In genomic region chr1:202888507-202889360, GRCh38 we compare ENCODE assay signal across 8 cellular contexts. TPM values are rescaled to one million over a fixed set of nuclear protein-coding genes. Genes with fewer than 3 reads are reported as not detected.
A peak's percentile ranks its signal among the peaks of the same experiment; 100 is the strongest.
DNase-seq lines count a peak whose midpoint lies in the region; ATAC-seq and TF ChIP-seq lines count a peak whose summit lies in the region.

Gene RABIF (minus strand): TSS chr1:202889149. CDS start chr1:202889098, 51 bp downstream.

- DNase-seq in NCI-H187 (lab: John Stamatoyannopoulos, UW) = peak; percentile 99 to 100
- peak; percentile 92 to 97 (median 95) for DNase-seq in T-helper 2 cell
- peak; percentile 65 to 98 (median 92) for DNase-seq in anterior cingulate cortex (lab: John Stamatoyannopoulos, UW)
- peak; percentile 96 for DNase-seq in right atrium auricular region (ENCODE audit: low spot score)
- DNase-seq in putamen (ENCODE audit: low spot score) = peak; percentile 96
- DNase-seq in aorta = peak; percentile 97 to 99

- peaks cover 0 to 14% of the 10 kb centered on the region in 2 donors for H3K4me1 ChIP-seq in right atrium auricular region
- H3K4me1 ChIP-seq in aorta (ENCODE audit: control insufficient read depth in 1 of 2, insufficient read depth in 2 of 2, low read length in 2 of 2) = no peaks in the 10 kb centered on the region

- H3K4me3 ChIP-seq in right atrium auricular region (peak within 1 kb of the TSS; percentile 62 to 81), aorta (ENCODE audit: low read length in 2 of 2) (peak within 1 kb of the TSS; percentile 56 to 62)

- H3K27ac ChIP-seq in right atrium auricular region (peak within 1 kb of the TSS; percentile 91 to 92), aorta (ENCODE audit: low read depth in 1 of 2, low read length in 2 of 2) (peak within 1 kb of the TSS; percentile 51 to 90)

- peak in 1 of 2 donors; percentile 39 for TF ChIP-seq CTCF in right atrium auricular region (IDR thresholded peaks at IDR 0.05)

- H3K36me3 ChIP-seq in right atrium auricular region = peaks cover 19% of the 10 kb centered on the region
- H3K36me3 ChIP-seq in aorta (ENCODE audit: control insufficient read depth in 1 of 2, insufficient read depth in 2 of 2, low read length in 1 of 2) = peaks cover 0 to 4% of the 10 kb centered on the region in 2 donors

- intact Hi-C loops in aorta (cut with DNase I) = loop anchor here (1.0 to 5.0 kb wide), 3 partner anchors 78 to 81 kb away; partner anchors contain the start of genes CYB5R1 (in 1 of the 2), KDM5B (in 1 of the 2) and PCAT6 (in 1 of the 2)

- H3K9me3 ChIP-seq in right atrium auricular region (no peaks in the 10 kb centered on the region), aorta (ENCODE audit: control insufficient read depth, low read length) (no peaks in the 10 kb centered on the region)

- H3K27me3 ChIP-seq in right atrium auricular region (no peaks in the 10 kb centered on the region), aorta (ENCODE audit: control insufficient read depth in 1 of 2, insufficient read depth in 2 of 2, low read length in 1 of 2) (no peaks in the 10 kb centered on the region)

- 0% methylated on average over 77 to 85 of the region's 85 CpGs for WGBS in aorta, 2 donors

- ATAC-seq in GM18498 (IDR thresholded peaks at IDR 0.05; ENCODE audit: unreplicated experiment) (peak; percentile 90), HG02938 (IDR thresholded peaks at IDR 0.05; ENCODE audit: unreplicated experiment) (peak; percentile 83), aorta (ENCODE audit: low FRiP score) (peak; percentile 98)

RNA-seq across cellular contexts. Expression of gene RABIF, which starts in this region (rescaled TPM):
- total RNA-seq in right atrium auricular region (1 to 10 TPM; 3.0 to 4.3 TPM), aorta (1 to 10 TPM; 7.3 to 7.5 TPM)
- polyA plus RNA-seq in aorta = 1 to 10 TPM; 4.0 to 5.9 TPM

Comparison
In these comparisons a context has a peak if more than half of its experiments do, and no peak if none do; other contexts are left out.
1. Peak in every context shown above with its lines: DNase-seq, ATAC-seq, H3K4me3 ChIP-seq and H3K27ac ChIP-seq.